In the genomic region with DNA sequence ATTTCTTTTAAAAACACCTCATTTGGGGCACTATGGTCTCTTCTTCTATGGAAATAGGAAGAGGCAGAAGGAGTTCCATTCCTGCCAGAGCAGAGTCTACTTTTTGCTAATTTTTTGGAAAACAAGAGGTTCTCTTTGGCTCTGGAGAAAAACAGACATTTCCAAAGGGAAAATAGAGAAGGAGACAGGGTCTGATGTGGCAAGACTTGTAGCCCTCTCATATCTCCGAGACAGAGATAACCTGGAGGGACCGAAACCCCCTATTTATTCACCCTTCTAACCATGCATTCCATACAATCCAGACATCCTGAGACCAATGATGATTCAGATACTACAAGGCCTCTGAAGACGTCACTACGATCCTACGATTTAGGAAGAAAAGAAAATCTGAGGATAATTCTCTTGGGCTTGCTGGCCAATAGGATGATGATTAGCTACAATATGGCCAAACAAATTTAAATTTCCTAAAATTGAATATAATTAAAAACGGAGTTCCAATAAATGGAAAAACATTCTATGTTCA, we compare ENCODE assay signal across 29 cellular contexts.
DNase-seq lines count a peak whose midpoint lies in the region; ATAC-seq and TF ChIP-seq lines count a peak whose summit lies in the region.
"Had no signal": no experiment of that assay in that cellular context is flagged by ENCODE, and none has a peak within 500 bp of the region (broad histone marks: within the 10 kb centered on the region; RNA-seq: fewer than 3 reads in every experiment).

No MANE protein-coding gene starts in this region.

- CTCF ChIA-PET in AG04450 (lab: Charles Lee): interaction anchor here (1.3 kb wide), 1 partner anchor 120 kb away, joined by 4 read pairs; no protein-coding TSS in a partner anchor

- TF ChIP-seq CTCF in AG04450 (IDR thresholded peaks at IDR 0.05; ENCODE audit: low read depth, low read length): no peak
- no peak for TF ChIP-seq CTCF in cardiac fibroblast (IDR thresholded peaks at IDR 0.05; ENCODE audit: low read depth, low read length)

- no peak overlapping the region for H4K91ac ChIP-seq in mesenchymal stem cell (ENCODE audit: low read length)

- H3K9me3 ChIP-seq in AG04450 (ENCODE audit: control insufficient read depth, insufficient read depth, low read length) (no peaks in the 10 kb centered on the region; the same call in 1 of the 2 replicates), HUES48 (ENCODE audit: control insufficient read depth, insufficient read depth, low read length) (no peaks in the 10 kb centered on the region), mesenchymal stem cell (ENCODE audit: control insufficient read depth, low read length) (no peaks in the 10 kb centered on the region)
- H3K9me3 ChIP-seq: adrenal gland, breast epithelium, Peyer's patch had no signal

- H3K4me1 ChIP-seq in HUES48 (ENCODE audit: control insufficient read depth, insufficient read depth, low read length) (peaks cover 25% of the 10 kb centered on the region), mesenchymal stem cell (ENCODE audit: control insufficient read depth, insufficient read depth, low read depth, low read length) (peaks cover 3% of the 10 kb centered on the region)

- H3K27ac ChIP-seq in AG04450 (ENCODE audit: low read depth, low read length) (peak overlapping the region; percentile 80), HUES48 (ENCODE audit: low read depth, low read length) (peak overlapping the region; percentile 14), mesenchymal stem cell (ENCODE audit: low read length, poor library complexity, severe bottlenecking) (no peak overlapping the region)

- no peak for TF ChIP-seq POLR2A in GM18505 (IDR thresholded peaks at IDR 0.05; ENCODE audit: borderline replicate concordance, extremely low read depth, insufficient read depth, insufficient read length)

- H2BK120ac ChIP-seq in mesenchymal stem cell (ENCODE audit: low read depth, low read length): no peak overlapping the region

- H3K4me3 ChIP-seq in AG04450 (ENCODE audit: low read depth, low read length): no peak overlapping the region
- H3K4me3 ChIP-seq in HUES48 (ENCODE audit: low read depth, low read length): no peak overlapping the region
- no peak overlapping the region for H3K4me3 ChIP-seq in cardiac fibroblast (replicated peaks in 1 of 2; ENCODE audit: low read depth in 2 of 2, low read length in 2 of 2)
- H3K4me3 ChIP-seq in mesenchymal stem cell (ENCODE audit: insufficient read depth in 1 of 2, low read depth in 1 of 2, low read length in 2 of 2): no peak overlapping the region
- H3K4me3 ChIP-seq: adrenal gland, breast epithelium, Peyer's patch had no signal

- H3K36me3 ChIP-seq in HUES48 (ENCODE audit: control insufficient read depth, insufficient read depth, low read length) (no peaks in the 10 kb centered on the region), mesenchymal stem cell (ENCODE audit: control insufficient read depth in 1 of 2, insufficient read depth in 2 of 2, low read depth in 1 of 2, low read length in 2 of 2) (peaks cover 18 to 24% of the 10 kb centered on the region in 2 experiments)
- H3K36me3 ChIP-seq: adrenal gland, breast epithelium had no signal

- no peak overlapping the region for H2BK15ac ChIP-seq in mesenchymal stem cell (ENCODE audit: low read depth, poor library complexity, severe bottlenecking)

- H3K4ac ChIP-seq in mesenchymal stem cell (ENCODE audit: low read depth in 1 of 2, low read length in 2 of 2): no peak overlapping the region

- whole genome bisulfite sequencing in mesenchymal stem cell: no CpG with 5 or more reads among the region's 6 CpGs

- POLR2A ChIA-PET in AG04450 (lab: Yijun Ruan, JAX): no interaction called here

- no peak overlapping the region for H2AK5ac ChIP-seq in mesenchymal stem cell (ENCODE audit: low read length, severe bottlenecking)

- no peak overlapping the region for H3K23ac ChIP-seq in mesenchymal stem cell (ENCODE audit: low read length in 2 of 2)

- no peak for DNase-seq in AG04450 (ENCODE audit: low read depth, low spot score)
- DNase-seq in cardiac fibroblast (ENCODE audit: low read depth in 2 of 2): peak; percentile 24 to 85
- DNase-seq in mesenchymal stem cell: peak; percentile 52
- DNase-seq in left colon: no peak
- DNase-seq: 8988T; activated CD4-positive, alpha-beta T cell treated with anti-CD3 and anti-CD28 coated beads for 36 hours; activated CD8-positive, alpha-beta memory T cell treated with anti-CD3 and anti-CD28 coated beads, Interleukin-2, amount 50 U/mL, for 48 hours; activated CD8-positive, alpha-beta T cell treated with anti-CD3 and anti-CD28 coated beads for 36 hours; activated naive CD4-positive, alpha-beta T cell treated with anti-CD3 and anti-CD28 coated beads, Interleukin-2, amount 10 ng/mL, durations not matched to agents 7 days and 5 days; AML-193; CD8-positive, alpha-beta T cell; effector CD4-positive, alpha-beta T cell; glutamatergic neuron; islet precursor cell; naive thymus-derived CD8-positive, alpha-beta T cell; NCI-H1694; occipital lobe; Peyer's patch; SIG-M5; substantia nigra; SW 1271; trophoblast cell had no signal

- no peak overlapping the region for H2BK5ac ChIP-seq in mesenchymal stem cell (ENCODE audit: low read depth, low read length, poor library complexity, severe bottlenecking)

- H3K18ac ChIP-seq in mesenchymal stem cell (ENCODE audit: low read depth in 1 of 2, low read length in 2 of 2): no peak overlapping the region

- no peak overlapping the region for H3K14ac ChIP-seq in mesenchymal stem cell (ENCODE audit: low read length in 2 of 2)

- intact Hi-C loops in left colon (cut with DNase I, micrococcal nuclease): no loop called here

- H3K9ac ChIP-seq in HUES48 (ENCODE audit: low read depth, low read length) (no peak overlapping the region), mesenchymal stem cell (ENCODE audit: low read length) (no peak overlapping the region)

- H3K27me3 ChIP-seq in AG04450 (ENCODE audit: control insufficient read depth, insufficient read depth, low read length): no peaks in the 10 kb centered on the region
- H3K27me3 ChIP-seq in HUES48 (ENCODE audit: control insufficient read depth, insufficient read depth, low read length): no peaks in the 10 kb centered on the region
- H3K27me3 ChIP-seq in mesenchymal stem cell (ENCODE audit: control insufficient read depth in 1 of 2, insufficient read depth in 1 of 2, low read length in 2 of 2): no peaks in the 10 kb centered on the region
- H3K27me3 ChIP-seq: adrenal gland, breast epithelium, Peyer's patch had no signal

- ATAC-seq in GM21515 (IDR thresholded peaks at IDR 0.05; ENCODE audit: unreplicated experiment): no peak
- no peak for ATAC-seq in GM21619 (IDR thresholded peaks at IDR 0.05; ENCODE audit: unreplicated experiment)
- ATAC-seq in GM18505 (IDR thresholded peaks at IDR 0.05; ENCODE audit: unreplicated experiment): no peak
- no peak for ATAC-seq in left colon
- ATAC-seq: activated CD8-positive, alpha-beta T cell treated with anti-CD3 and anti-CD28 coated beads for 36 hours; CD8-positive, alpha-beta T cell; naive thymus-derived CD8-positive, alpha-beta T cell; stimulated activated memory B cell treated with anti-CD40 and anti-IgM and Interleukin-4, amounts not matched to agents 10 μg/mL and 1 μg/mL and 100 μg/mL, for 72 hours had no signal

- no peak overlapping the region for H2AFZ ChIP-seq in mesenchymal stem cell (ENCODE audit: low read depth, low read length)

- H2BK12ac ChIP-seq in mesenchymal stem cell (ENCODE audit: low read length in 2 of 2): no peak overlapping the region

- H3K4me2 ChIP-seq in mesenchymal stem cell (ENCODE audit: low read length, poor library complexity, severe bottlenecking): no peak overlapping the region

- peaks cover 26% of the 10 kb centered on the region for H3K79me1 ChIP-seq in mesenchymal stem cell (replicated peaks; ENCODE audit: low read length, poor library complexity, severe bottlenecking)

- H4K8ac ChIP-seq in mesenchymal stem cell (ENCODE audit: low read length): no peak overlapping the region

Comparison
In these comparisons a context has a peak if more than half of its experiments do, and no peak if none do; other contexts are left out.
1. DNase-seq: peak in cardiac fibroblast (2 of 2) and mesenchymal stem cell (single experiment); none in AG04450 (single experiment) and left colon (0 of 2).